ENCODE assay signal across 11 cellular contexts in the genomic region with DNA sequence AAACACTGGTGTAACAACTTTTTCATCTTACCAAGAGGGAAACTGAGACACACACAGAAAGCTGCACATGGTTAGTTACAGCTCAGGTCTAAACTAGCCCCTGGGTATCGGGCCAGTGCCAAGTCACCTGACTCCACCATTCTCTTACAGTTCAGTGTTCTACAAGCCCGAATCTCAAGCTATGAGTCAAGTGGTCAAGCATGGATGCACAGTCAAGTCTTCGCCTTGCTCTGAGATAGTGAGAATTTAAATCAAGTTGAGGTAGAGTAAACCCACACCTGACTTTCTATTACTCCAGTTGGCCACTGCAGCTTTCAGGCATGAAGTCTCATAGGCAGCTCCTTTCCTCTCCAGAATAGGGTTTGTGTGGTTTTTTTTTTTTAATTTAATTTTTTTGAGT. TPM values are rescaled to one million over a fixed set of nuclear protein-coding genes. Genes with fewer than 3 reads are reported as not detected.
DNase-seq lines count a peak whose midpoint lies in the region; ATAC-seq, FAIRE-seq and TF ChIP-seq lines count a peak whose summit lies in the region.
"Had no signal": no experiment of that assay in that cellular context is flagged by ENCODE, and none has a peak within 500 bp of the region (broad histone marks: within the 10 kb centered on the region; RNA-seq: fewer than 3 reads in every experiment).

No MANE protein-coding gene starts in this region.

- H3K36me3 Mint-ChIP-seq in T-cell = no peaks in the 10 kb centered on the region

- BruUV-seq in mammary epithelial cell (replicated peaks; lab: Mats Ljungman, UMichigan) = no TSS peak

- dilution Hi-C loops in mammary epithelial cell (cut with HindIII; ENCODE audit: low sequenced_read_pairs) = no loop called here

- DNase-seq in Caki2 (ENCODE audit: low read depth) (peak; percentile 69), GM19239 (ENCODE audit: insufficient read length, low spot score) (peak; percentile 57), HAP-1 (ENCODE audit: low spot score in 2 of 2) (no peak), T-cell (no peak), mammary epithelial cell (no peak), H54 (ENCODE audit: insufficient read length, low spot score) (no peak)
- DNase-seq: amygdala, Kasumi-1, mesenchymal stem cell had no signal

- no peak overlapping the region for H3K4me3 Mint-ChIP-seq in T-cell

- peak; percentile 99 for ATAC-seq in HG02798 (IDR thresholded peaks at IDR 0.05; ENCODE audit: poor library complexity, unreplicated experiment)
- ATAC-seq in HG03571 (IDR thresholded peaks at IDR 0.05; ENCODE audit: unreplicated experiment) = peak; percentile 99
- ATAC-seq in T-cell (replicated peaks in 1 of 4) = no peak

- in situ Hi-C loops in Caki2 (cut with HindIII; ENCODE audit: low pct_unique_long_range_greater_than_20kb, low sequenced_read_pairs) = no loop called here
- in situ Hi-C loops in HAP-1 (cut with MboI; ENCODE audit: low sequenced_read_pairs) = no loop called here
- in situ Hi-C loops in mammary epithelial cell (cut with MboI; ENCODE audit: low sequenced_read_pairs in 2 of 2) = no loop called here

- H3K27me3 Mint-ChIP-seq in T-cell = peaks cover 0 to 9% of the 10 kb centered on the region in 2 donors

- H3K4me1 ChIP-seq in HAP-1 = peaks cover 9% of the 10 kb centered on the region
- H3K4me1 ChIP-seq in mammary epithelial cell (ENCODE audit: insufficient read depth, low read length) = peaks cover 5% of the 10 kb centered on the region

- no peaks in the 10 kb centered on the region for H3K9me3 Mint-ChIP-seq in T-cell

- peak; percentile 99 for FAIRE-seq in GM19239 (lab: Jason Lieb, UNC)
- FAIRE-seq in H54 (lab: Jason Lieb, UNC) = no peak

- H3K4me3 ChIP-seq in HAP-1 (no peak overlapping the region), mammary epithelial cell (replicated peaks in 1 of 3; ENCODE audit: insufficient read depth in 1 of 3, low read depth in 2 of 3, low read length in 3 of 3) (no peak overlapping the region)

- no peak overlapping the region for H3K27ac ChIP-seq in mammary epithelial cell (ENCODE audit: insufficient read depth, low read depth, low read length)

- no peak for TF ChIP-seq POLR2A in H54 (IDR thresholded peaks at IDR 0.05; ENCODE audit: low read depth, low read length)

- 92% methylated on average over 3 of the region's 3 CpGs for WGBS in mammary epithelial cell (ENCODE audit: low coverage, missing lambda C conversion rate)

- H3K4me2 ChIP-seq in mammary epithelial cell (ENCODE audit: insufficient read depth, low read depth, low read length) = no peak overlapping the region

- H3K9ac ChIP-seq in mammary epithelial cell (ENCODE audit: insufficient read depth, low read length) = no peak overlapping the region

- no peaks in the 10 kb centered on the region for H3K9me3 ChIP-seq in HAP-1
- no peaks in the 10 kb centered on the region for H3K9me3 ChIP-seq in mammary epithelial cell (replicated peaks; ENCODE audit: insufficient read depth, low read length)

- no peaks in the 10 kb centered on the region for H3K79me2 ChIP-seq in mammary epithelial cell (ENCODE audit: insufficient read depth, low read length)

- no peaks in the 10 kb centered on the region for H4K20me1 ChIP-seq in mammary epithelial cell (ENCODE audit: insufficient read depth, low read length)

- intact Hi-C loops in mammary epithelial cell (cut with micrococcal nuclease) = no loop called here

- no peak overlapping the region for H2AFZ ChIP-seq in mammary epithelial cell (ENCODE audit: low read depth, low read length)

- no peaks in the 10 kb centered on the region for H3K27me3 ChIP-seq in HAP-1 (ENCODE audit: low read depth)
- H3K27me3 ChIP-seq in mammary epithelial cell (ENCODE audit: insufficient read depth, low read length) = no peaks in the 10 kb centered on the region

- no peaks in the 10 kb centered on the region for H3K4me1 Mint-ChIP-seq in T-cell

- no peak overlapping the region for H3K27ac Mint-ChIP-seq in T-cell

- POLR2A ChIA-PET in T-cell (lab: Charles Lee) = no interaction called here

- CTCF ChIA-PET in T-cell (lab: Charles Lee) (interaction anchor here in 1 of 2 donors (0.6 kb wide), 2 partner anchors 161 to 165 kb away, joined by 3 read pairs; no protein-coding TSS in a partner anchor), mammary epithelial cell (lab: Charles Lee; ENCODE audit: low non-redundant PET) (no interaction called here)

- H3K36me3 ChIP-seq in HAP-1 (replicated peaks) = no peaks in the 10 kb centered on the region
- H3K36me3 ChIP-seq in mammary epithelial cell (ENCODE audit: insufficient read depth, low read length) = no peaks in the 10 kb centered on the region

- no peak for TF ChIP-seq CTCF in mammary epithelial cell (conservative IDR thresholded peaks at IDR 0.05 in 1 of 2, IDR thresholded peaks at IDR 0.05 in 1 of 2; ENCODE audit: extremely low read depth in 1 of 2, insufficient read depth in 1 of 2, low read depth in 1 of 2, low read length in 2 of 2)

RNA-seq across cellular contexts. Expression of a gene that starts 34.5 kb away (rescaled TPM):
- 35.9 and 49.7 TPM in 2 replicates for total RNA-seq in Caki2 (2014; rRNA removed; shearing (Covaris generic); ENCODE audit: low replicate concordance)
- total RNA-seq in T-cell (10 to 100 TPM; 24.4 to 44.8 (median 35.1) TPM), mammary epithelial cell (10 to 100 TPM; 38.0 to 49.8 TPM)
- polyA plus RNA-seq in mammary epithelial cell = 19.7 TPM
- polyA minus RNA-seq in mammary epithelial cell = 23.8 TPM

Comparison
In these comparisons a context has a peak if more than half of its experiments do, and no peak if none do; other contexts are left out.
1. DNase-seq: peak in Caki2 (single experiment) and GM19239 (single experiment); none in HAP-1 (0 of 2), T-cell (0 of 34), mammary epithelial cell (single experiment) and H54 (single experiment).
2. ATAC-seq: peak in HG02798 (single experiment) and HG03571 (single experiment); none in T-cell (0 of 4).